ENCODE assay signal across 9 cellular contexts in the genomic region with DNA sequence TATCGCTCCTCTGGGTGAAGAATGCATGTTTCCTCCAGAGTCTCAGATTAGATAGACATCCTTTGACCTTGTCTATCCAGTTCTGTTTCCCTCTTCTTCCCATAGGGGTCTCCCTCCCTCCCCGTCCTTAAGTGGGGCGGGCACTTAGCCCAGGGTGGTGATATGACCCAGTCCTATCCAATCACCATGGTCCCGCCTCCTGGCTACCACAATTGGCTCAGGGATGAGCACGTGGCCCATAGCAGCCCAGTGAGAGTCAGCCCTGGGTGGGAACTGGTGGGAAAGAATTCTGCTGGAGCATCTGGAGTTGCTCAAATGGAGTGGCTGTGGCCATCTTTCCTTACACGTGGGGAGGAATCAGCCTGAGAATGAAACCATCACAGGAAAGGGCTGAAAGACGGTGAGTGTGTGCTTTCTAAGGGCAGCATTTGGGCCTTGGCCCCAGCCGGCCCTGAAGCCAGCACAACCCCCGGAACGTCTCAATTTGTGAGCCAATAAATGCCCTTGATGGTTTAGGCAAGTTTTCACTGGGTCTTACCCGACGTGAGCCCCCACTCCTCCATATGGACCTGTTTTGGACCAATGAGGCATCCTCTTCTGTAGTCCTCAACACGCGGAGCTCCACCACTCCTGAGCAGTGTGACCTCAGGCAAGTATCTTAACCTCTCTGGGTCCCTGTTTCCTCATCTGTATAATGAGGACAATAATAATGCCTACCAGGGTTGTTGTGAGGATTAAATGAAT. TPM values are rescaled to one million over a fixed set of nuclear protein-coding genes. Genes with fewer than 3 reads are reported as not detected.
DNase-seq lines count a peak whose midpoint lies in the region; ATAC-seq and TF ChIP-seq lines count a peak whose summit lies in the region.
"Had no signal": no experiment of that assay in that cellular context is flagged by ENCODE, and none has a peak within 500 bp of the region (broad histone marks: within the 10 kb centered on the region; RNA-seq: fewer than 3 reads in every experiment).

No MANE protein-coding gene starts in this region.

- H2BK12ac ChIP-seq in mesenchymal stem cell (ENCODE audit: low read length in 2 of 2) = peak overlapping the region; percentile 94 to 95

- H3K36me3 Mint-ChIP-seq in CD4-positive, alpha-beta T cell (ENCODE audit: low read depth) = no peaks in the 10 kb centered on the region

- H3K27me3 Mint-ChIP-seq in CD4-positive, alpha-beta T cell = no peaks in the 10 kb centered on the region

- peak overlapping the region; percentile 88 to 98 for H3K18ac ChIP-seq in mesenchymal stem cell (ENCODE audit: low read depth in 1 of 2, low read length in 2 of 2)

- DNase-seq in CD4-positive, alpha-beta T cell = peak in 2 of 10 experiments; percentile 22 to 32
- peak; percentile 96 for DNase-seq in H4 (ENCODE audit: low spot score)
- peak; percentile 73 for DNase-seq in NCI-H2171 (lab: John Stamatoyannopoulos, UW)
- DNase-seq in WERI-Rb-1 = peak; percentile 88
- peak; percentile 91 for DNase-seq in epithelial cell of esophagus (ENCODE audit: low read depth)
- DNase-seq in mesenchymal stem cell = peak; percentile 99
- DNase-seq in substantia nigra (lab: John Stamatoyannopoulos, UW) = peak in 48 of 49 donors; percentile 15 to 92 (median 71)

- peak overlapping the region in 1 of 2 experiments; percentile 79 for H3K14ac ChIP-seq in mesenchymal stem cell (ENCODE audit: low read length in 2 of 2)

- no peaks in the 10 kb centered on the region for H3K27me3 ChIP-seq in CD4-positive, alpha-beta T cell (ENCODE audit: control insufficient read depth, insufficient read depth, low read length)
- H3K27me3 ChIP-seq in WERI-Rb-1 (ENCODE audit: insufficient read depth, low read depth, severe bottlenecking) = no peaks in the 10 kb centered on the region
- H3K27me3 ChIP-seq in mesenchymal stem cell (ENCODE audit: control insufficient read depth in 1 of 2, insufficient read depth in 1 of 2, low read length in 2 of 2) = no peaks in the 10 kb centered on the region

- peak overlapping the region; percentile 93 for H4K91ac ChIP-seq in mesenchymal stem cell (ENCODE audit: low read length)

- H2AK5ac ChIP-seq in mesenchymal stem cell (ENCODE audit: low read length, severe bottlenecking) = peak overlapping the region; percentile 91

- H2AFZ ChIP-seq in mesenchymal stem cell (ENCODE audit: low read depth, low read length) = no peak overlapping the region

- intact Hi-C loops in CD4-positive, alpha-beta T cell (cut with DNase I, micrococcal nuclease) = no loop called here

- H3K4me1 ChIP-seq in mesenchymal stem cell (ENCODE audit: control insufficient read depth, insufficient read depth, low read depth, low read length) = peaks cover 33% of the 10 kb centered on the region

- H3K4me1 Mint-ChIP-seq in CD4-positive, alpha-beta T cell (ENCODE audit: low read depth) = peaks cover 17% of the 10 kb centered on the region

- H3K4ac ChIP-seq in mesenchymal stem cell (ENCODE audit: low read depth in 1 of 2, low read length in 2 of 2) = peak overlapping the region; percentile 85 to 94

- TF ChIP-seq CTCF in CD4-positive, alpha-beta T cell (IDR thresholded peaks at IDR 0.05) = no peak
- peak; percentile 58 for TF ChIP-seq CTCF in WERI-Rb-1 (IDR thresholded peaks at IDR 0.05; ENCODE audit: low read depth, low read length)
- TF ChIP-seq CTCF in epithelial cell of esophagus (IDR thresholded peaks at IDR 0.05; ENCODE audit: insufficient read depth, low read depth, low read length, missing control alignments) = peak; percentile 17

- peak overlapping the region; percentile 78 for H3K9ac ChIP-seq in mesenchymal stem cell (ENCODE audit: low read length)

- H3K4me3 Mint-ChIP-seq in CD4-positive, alpha-beta T cell = no peak overlapping the region
- H3K4me3 Mint-ChIP-seq: T-helper 1 cell treated with Interleukin-12 subunit alpha and Interleukin-12 subunit beta and Interleukin-4 antibody, amounts not matched to agents 30 μg/mL and 1 μg/mL, for 36 hours had no signal

- POLR2A ChIA-PET in CD4-positive, alpha-beta T cell (lab: Charles Lee) = no interaction called here

- H3K9me3 Mint-ChIP-seq in CD4-positive, alpha-beta T cell = no peaks in the 10 kb centered on the region
- H3K9me3 Mint-ChIP-seq: T-helper 1 cell treated with Interleukin-12 subunit alpha and Interleukin-12 subunit beta and Interleukin-4 antibody, amounts not matched to agents 30 μg/mL and 1 μg/mL, for 36 hours had no signal

- H3K23ac ChIP-seq in mesenchymal stem cell (ENCODE audit: low read length in 2 of 2) = no peak overlapping the region

- H3K27ac Mint-ChIP-seq in CD4-positive, alpha-beta T cell = no peak overlapping the region
- H3K27ac Mint-ChIP-seq: T-helper 1 cell treated with Interleukin-12 subunit alpha and Interleukin-12 subunit beta and Interleukin-4 antibody, amounts not matched to agents 30 μg/mL and 1 μg/mL, for 36 hours had no signal

- peak overlapping the region; percentile 61 for H2BK15ac ChIP-seq in mesenchymal stem cell (ENCODE audit: low read depth, poor library complexity, severe bottlenecking)

- H3K4me2 ChIP-seq in mesenchymal stem cell (ENCODE audit: low read length, poor library complexity, severe bottlenecking) = peak overlapping the region; percentile 26

- peak overlapping the region; percentile 76 for H2BK5ac ChIP-seq in mesenchymal stem cell (ENCODE audit: low read depth, low read length, poor library complexity, severe bottlenecking)

- CTCF ChIA-PET in CD4-positive, alpha-beta T cell (lab: Charles Lee) = interaction anchor here (2.6 kb wide), 1 partner anchor 10 kb away, joined by 11 read pairs; no protein-coding TSS in a partner anchor

- H3K9me3 ChIP-seq in CD4-positive, alpha-beta T cell (ENCODE audit: control insufficient read depth, low read length) = no peaks in the 10 kb centered on the region
- H3K9me3 ChIP-seq in WERI-Rb-1 (ENCODE audit: severe bottlenecking) = no peaks in the 10 kb centered on the region
- no peaks in the 10 kb centered on the region for H3K9me3 ChIP-seq in mesenchymal stem cell (ENCODE audit: control insufficient read depth, low read length)

- H3K27ac ChIP-seq in CD4-positive, alpha-beta T cell (ENCODE audit: low read depth, low read length) = no peak overlapping the region
- no peak overlapping the region for H3K27ac ChIP-seq in WERI-Rb-1
- peak overlapping the region; percentile 99 for H3K27ac ChIP-seq in mesenchymal stem cell (ENCODE audit: low read length, poor library complexity, severe bottlenecking)
- peak overlapping the region; percentile 22 for H3K27ac ChIP-seq in substantia nigra (ENCODE audit: low read depth, low read length, poor library complexity, severe bottlenecking)

- 65% methylated on average over 13 of the region's 14 CpGs for WGBS in mesenchymal stem cell

- H3K79me1 ChIP-seq in mesenchymal stem cell (replicated peaks; ENCODE audit: low read length, poor library complexity, severe bottlenecking) = peaks cover 7% of the 10 kb centered on the region

- peak; percentile 84 for ATAC-seq in CD4-positive, alpha-beta T cell (ENCODE audit: poor library complexity)
- ATAC-seq in GM18873 (IDR thresholded peaks at IDR 0.05; ENCODE audit: low FRiP score, unreplicated experiment) = no peak

- peak overlapping the region; percentile 88 for H2BK120ac ChIP-seq in mesenchymal stem cell (ENCODE audit: low read depth, low read length)

- H3K36me3 ChIP-seq in WERI-Rb-1 = peaks cover 2% of the 10 kb centered on the region
- H3K36me3 ChIP-seq in mesenchymal stem cell (ENCODE audit: control insufficient read depth in 1 of 2, insufficient read depth in 2 of 2, low read depth in 1 of 2, low read length in 2 of 2) = peaks cover under 1 to 27% of the 10 kb centered on the region in 2 experiments

- H3K4me3 ChIP-seq in WERI-Rb-1 (ENCODE audit: low read depth, low read length) (no peak overlapping the region), epithelial cell of esophagus (ENCODE audit: low read length) (no peak overlapping the region), mesenchymal stem cell (ENCODE audit: insufficient read depth in 1 of 2, low read depth in 1 of 2, low read length in 2 of 2) (peak overlapping the region in 1 of 2 experiments; percentile 67)

- H4K8ac ChIP-seq in mesenchymal stem cell (ENCODE audit: low read length) = peak overlapping the region; percentile 29

RNA-seq across cellular contexts. Expression of a gene that starts 14.3 kb away (rescaled TPM):
- 10 to 100 TPM; 98.0 to 99.3 TPM for total RNA-seq in CD4-positive, alpha-beta T cell
- total RNA-seq in H4 (2014; rRNA removed; shearing (Covaris generic)) = 4.3 and 5.0 TPM in 2 replicates
- 61.2 TPM for polyA plus RNA-seq in mesenchymal stem cell (2013, experiment 1 of 2)
- polyA plus RNA-seq in mesenchymal stem cell (2013, experiment 2 of 2) = 58.9 TPM

RNA-seq across cellular contexts. Expression of a gene that starts 42.5 kb away (rescaled TPM):
- total RNA-seq in CD4-positive, alpha-beta T cell = 1 to 10 TPM; 3.5 to 4.4 TPM
- total RNA-seq in H4 (2014; rRNA removed; shearing (Covaris generic)) = 1.5 and 1.8 TPM in 2 replicates
- polyA plus RNA-seq in mesenchymal stem cell (2013, experiment 1 of 2) = 6.3 TPM
- polyA plus RNA-seq in mesenchymal stem cell (2013, experiment 2 of 2) = 5.9 TPM

Comparison
In these comparisons a context has a peak if more than half of its experiments do, and no peak if none do; other contexts are left out.
1. H3K27ac ChIP-seq: peak in mesenchymal stem cell (single experiment) and substantia nigra (single experiment); none in CD4-positive, alpha-beta T cell (single experiment) and WERI-Rb-1 (single experiment).
2. RNA of a gene that starts 14.3 kb away (total RNA-seq): 98.0 to 99.3 TPM in CD4-positive, alpha-beta T cell; 4.3 to 5.0 TPM in H4; every median in the first group is over 10 times any median in the second.